Comparison of ENCODE assay signal across 1 cellular context in the genomic region with DNA sequence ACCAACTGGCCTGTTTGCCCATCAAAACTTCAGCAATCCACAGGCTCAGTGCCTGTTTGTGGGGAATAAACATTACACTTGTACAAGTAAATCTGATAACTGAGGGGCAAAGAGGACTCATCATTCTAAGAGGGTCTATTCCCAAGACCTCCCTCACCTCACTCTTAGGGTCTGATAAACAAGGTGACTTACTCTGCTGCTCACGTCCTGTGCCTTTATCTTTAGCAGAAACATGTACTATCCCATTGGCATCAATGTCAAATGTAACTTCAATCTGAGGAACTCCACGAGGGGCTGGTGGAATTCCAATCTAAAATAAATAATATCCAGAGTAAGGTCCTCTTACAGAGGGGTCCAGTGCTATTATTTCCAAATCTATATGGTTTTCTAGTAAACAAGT.
TF ChIP-seq lines count a peak whose summit lies in the region.

No MANE protein-coding gene starts in this region.

TF ChIP-seq in H1, 55 proteins besides CTCF, POLR2A, EP300 and RAD21:
- TF ChIP-seq POLR2AphosphoS5 (IDR thresholded peaks at IDR 0.05; ENCODE audit: low read depth, low read length) (0 out of 2 replicates have a peak, but pooled peaks have one; percentile 52), HDAC2 (IDR thresholded peaks at IDR 0.05; ENCODE audit: borderline replicate concordance in 1 of 2, low read depth in 2 of 2, low read length in 2 of 2) (no peak)
